Comparison of ENCODE assay signal across 9 cellular contexts in genomic region chr16:11205754-11206459, GRCh38. TPM values are rescaled to one million over a fixed set of nuclear protein-coding genes. Genes with fewer than 3 reads are reported as not detected.
DNase-seq lines count a peak whose midpoint lies in the region; ATAC-seq and TF ChIP-seq lines count a peak whose summit lies in the region.
"Had no signal": no experiment of that assay in that cellular context is flagged by ENCODE, and none has a peak within 500 bp of the region (broad histone marks: within the 10 kb centered on the region; RNA-seq: fewer than 3 reads in every experiment).

No MANE protein-coding gene starts in this region.

- no peaks in the 10 kb centered on the region for H3K79me2 ChIP-seq in H9 (ENCODE audit: insufficient read depth, low read length)

- H3K27ac Mint-ChIP-seq in activated naive CD8-positive, alpha-beta T cell treated with anti-CD3 and anti-CD28 coated beads, Interleukin-2, amount 50 U/mL, for 24 hours = peak overlapping the region; percentile 83
- no peak overlapping the region for H3K27ac Mint-ChIP-seq in H9

- H2BK120ac ChIP-seq in H9 (ENCODE audit: low read depth, low read length, poor library complexity, severe bottlenecking) = no peak overlapping the region

- no peak overlapping the region for H3K14ac ChIP-seq in H9 (ENCODE audit: insufficient read depth, low read length)

- no peak for DNase-seq in activated naive CD8-positive, alpha-beta T cell treated with anti-CD3 and anti-CD28 coated beads, Interleukin-2, amount 50 U/mL, for 24 hours
- DNase-seq in mucosa of descending colon (peak; percentile 52 to 73 (median 55)), H9 (no peak)

- ATAC-seq in HG02885 (IDR thresholded peaks at IDR 0.05; ENCODE audit: poor library complexity, unreplicated experiment) (peak; percentile 38), mucosa of descending colon (peak; percentile 85), GM18873 (IDR thresholded peaks at IDR 0.05; ENCODE audit: low FRiP score, unreplicated experiment) (no peak), HG03196 (IDR thresholded peaks at IDR 0.05; ENCODE audit: unreplicated experiment) (no peak), GM18519 (IDR thresholded peaks at IDR 0.05; ENCODE audit: low FRiP score, unreplicated experiment) (no peak)
- no peak for ATAC-seq in activated naive CD8-positive, alpha-beta T cell treated with anti-CD3 and anti-CD28 coated beads, Interleukin-2, amount 50 U/mL, for 24 hours

- H3K27me3 ChIP-seq in H9 (ENCODE audit: insufficient read depth, low read length) = no peaks in the 10 kb centered on the region

- H3K23me2 ChIP-seq in H9 (ENCODE audit: insufficient read length, low read depth, low read length, poor library complexity, severe bottlenecking) = no peaks in the 10 kb centered on the region

- no peaks in the 10 kb centered on the region for H3K36me3 ChIP-seq in mucosa of descending colon (ENCODE audit: low read depth)

- no peak overlapping the region for H3T11ph ChIP-seq in H9 (ENCODE audit: low read length)

- WGBS in H9 (ENCODE audit: extremely low coverage, insufficient read length, low lambda C conversion rate) = no CpG with 5 or more reads among the region's 11 CpGs

- H2AK5ac ChIP-seq in H9 (ENCODE audit: insufficient read length, low read length) = no peak overlapping the region

- H3K56ac ChIP-seq in H9 (ENCODE audit: insufficient read length, low read depth, low read length) = no peak overlapping the region

- H3K79me1 ChIP-seq in H9 (ENCODE audit: insufficient read depth, low read depth, low read length, poor library complexity, severe bottlenecking) = no peaks in the 10 kb centered on the region

- no peak overlapping the region for H2AFZ ChIP-seq in H9 (ENCODE audit: low read length)

- H3K9me3 Mint-ChIP-seq in activated naive CD8-positive, alpha-beta T cell treated with anti-CD3 and anti-CD28 coated beads, Interleukin-2, amount 50 U/mL, for 24 hours = no peaks in the 10 kb centered on the region
- no peaks in the 10 kb centered on the region; a peak in 1 of 5 replicates for H3K9me3 Mint-ChIP-seq in H9

- H3K23ac ChIP-seq in H9 (ENCODE audit: insufficient read length, low read depth, low read length) = no peak overlapping the region

- no peak overlapping the region for H4K91ac ChIP-seq in H9 (ENCODE audit: insufficient read length, low read depth, low read length)

- TF ChIP-seq POLR2A in GM10847 (IDR thresholded peaks at IDR 0.05; ENCODE audit: extremely low read depth, insufficient read length) = peak; percentile 12

- no peak overlapping the region for H3K4me3 Mint-ChIP-seq in activated naive CD8-positive, alpha-beta T cell treated with anti-CD3 and anti-CD28 coated beads, Interleukin-2, amount 50 U/mL, for 24 hours
- H3K4me3 Mint-ChIP-seq in H9 = no peak overlapping the region

- no peak overlapping the region for H2BK12ac ChIP-seq in H9 (ENCODE audit: insufficient read length, low read depth, low read length)

- H3K4ac ChIP-seq in H9 (ENCODE audit: low read depth, low read length) = no peak overlapping the region

- no peak overlapping the region for H2BK15ac ChIP-seq in H9 (ENCODE audit: low read depth, low read length)

- intact Hi-C loops in mucosa of descending colon (cut with DNase I, micrococcal nuclease) = no loop called here

- H3K27ac ChIP-seq in H9 (ENCODE audit: insufficient read length, low read depth, low read length) = no peak overlapping the region

- H3K4me2 ChIP-seq in H9 (ENCODE audit: insufficient read depth, insufficient read length, low read length) = no peak overlapping the region

- no peak overlapping the region for H4K8ac ChIP-seq in H9 (replicated peaks; ENCODE audit: insufficient read length, low read depth, low read length)

- no peaks in the 10 kb centered on the region for H3K36me3 Mint-ChIP-seq in activated naive CD8-positive, alpha-beta T cell treated with anti-CD3 and anti-CD28 coated beads, Interleukin-2, amount 50 U/mL, for 24 hours (ENCODE audit: low read depth)
- no peaks in the 10 kb centered on the region for H3K36me3 Mint-ChIP-seq in H9 (ENCODE audit: insufficient read depth in 1 of 3, low read depth in 3 of 3)

- H3K9me3 ChIP-seq in mucosa of descending colon (peaks cover 6% of the 10 kb centered on the region), H9 (ENCODE audit: control insufficient read depth, low read depth, low read length) (no peaks in the 10 kb centered on the region)

- H2BK5ac ChIP-seq in H9 (ENCODE audit: insufficient read length, low read length) = no peak overlapping the region

- H3K4me1 ChIP-seq in mucosa of descending colon (ENCODE audit: low read depth) (peaks cover 14% of the 10 kb centered on the region), H9 (ENCODE audit: insufficient read depth, low read length) (no peaks in the 10 kb centered on the region; the same call in 1 of the 2 replicates)

- no peak overlapping the region for H2BK20ac ChIP-seq in H9 (ENCODE audit: low read depth, low read length, poor library complexity, severe bottlenecking)

- H3K4me3 ChIP-seq in mucosa of descending colon = no peak overlapping the region
- H3K4me3 ChIP-seq: lung had no signal

- no peaks in the 10 kb centered on the region for H4K20me1 ChIP-seq in H9 (ENCODE audit: control insufficient read depth, insufficient read depth, insufficient read length)

- no peak overlapping the region for H4K5ac ChIP-seq in H9 (ENCODE audit: insufficient read length, low read depth, low read length)

- no peak for TF ChIP-seq CTCF in mucosa of descending colon (IDR thresholded peaks at IDR 0.05)
- TF ChIP-seq CTCF in H9 (conservative IDR thresholded peaks at IDR 0.05) = no peak

- no peak overlapping the region for H3K9ac ChIP-seq in H9 (ENCODE audit: extremely low read depth, insufficient read length, low read length)

- peaks cover 64% of the 10 kb centered on the region for H3K4me1 Mint-ChIP-seq in activated naive CD8-positive, alpha-beta T cell treated with anti-CD3 and anti-CD28 coated beads, Interleukin-2, amount 50 U/mL, for 24 hours
- H3K4me1 Mint-ChIP-seq in H9 = peaks cover 23 to 24% of the 10 kb centered on the region in 2 experiments

- no peaks in the 10 kb centered on the region for H3K27me3 Mint-ChIP-seq in activated naive CD8-positive, alpha-beta T cell treated with anti-CD3 and anti-CD28 coated beads, Interleukin-2, amount 50 U/mL, for 24 hours
- peaks cover 3% of the 10 kb centered on the region for H3K27me3 Mint-ChIP-seq in H9 (ENCODE audit: low read depth)

- no peak overlapping the region for H3K18ac ChIP-seq in H9 (ENCODE audit: insufficient read length, low read depth, low read length)

RNA-seq across cellular contexts. Expression of gene SOCS1, which starts 50.1 kb away (rescaled TPM):
- total RNA-seq in mucosa of descending colon (1 to 10 TPM; 4.0 to 6.5 (median 4.1) TPM), H9 (2021) (11.0 and 11.5 TPM in 2 replicates)

Comparison
In these comparisons a context has a peak if more than half of its experiments do, and no peak if none do; other contexts are left out.
1. ATAC-seq: peak in HG02885 (single experiment) and mucosa of descending colon (single experiment); none in activated naive CD8-positive, alpha-beta T cell treated with anti-CD3 and anti-CD28 coated beads, Interleukin-2, amount 50 U/mL, for 24 hours (single experiment), GM18873 (single experiment), HG03196 (single experiment) and GM18519 (single experiment).
2. DNase-seq: peak in mucosa of descending colon (3 of 3); none in activated naive CD8-positive, alpha-beta T cell treated with anti-CD3 and anti-CD28 coated beads, Interleukin-2, amount 50 U/mL, for 24 hours (single experiment) and H9 (single experiment).